11 cellular contexts compared by ENCODE assay signal in the genomic region with DNA sequence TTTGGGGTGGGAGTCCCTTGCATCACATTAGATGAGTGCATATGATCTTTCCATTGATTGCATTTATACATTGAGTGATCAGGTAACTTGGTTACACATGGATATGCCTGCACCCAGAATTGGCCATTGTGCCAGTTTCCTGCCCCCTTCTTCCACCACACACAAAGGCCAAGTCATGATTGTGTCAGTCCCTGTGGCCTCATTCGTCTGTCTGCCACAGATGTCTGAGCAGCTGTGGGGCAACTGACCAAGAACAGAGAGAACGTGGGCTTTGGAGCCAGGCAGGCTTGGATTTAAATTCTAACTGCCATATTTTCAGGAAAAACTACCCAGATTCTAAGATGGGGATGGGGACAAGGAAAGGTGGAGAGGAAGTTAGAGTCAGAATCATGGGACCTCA. TPM values are rescaled to one million over a fixed set of nuclear protein-coding genes. Genes with fewer than 3 reads are reported as not detected.
A peak's percentile ranks its signal among the peaks of the same experiment; 100 is the strongest.
DNase-seq lines count a peak whose midpoint lies in the region; ATAC-seq and TF ChIP-seq lines count a peak whose summit lies in the region.
"Had no signal": no experiment of that assay in that cellular context is flagged by ENCODE, and none has a peak within 500 bp of the region (broad histone marks: within the 10 kb centered on the region; RNA-seq: fewer than 3 reads in every experiment).

No MANE protein-coding gene starts in this region.

- H3F3A ChIP-seq in neural progenitor cell (ENCODE audit: low read depth), result peaks cover 23% of the 10 kb centered on the region

- peak overlapping the region in 1 of 4 donors; percentile 42 for H3K4me3 Mint-ChIP-seq in CD4-positive, CD25-positive, alpha-beta regulatory T cell
- H3K4me3 Mint-ChIP-seq in HFFc6 (no peak overlapping the region), neural progenitor cell (no peak overlapping the region)
- no peak overlapping the region for H3K4me3 Mint-ChIP-seq in central memory CD8-positive, alpha-beta T cell
- H3K4me3 Mint-ChIP-seq: activated T-cell treated with anti-CD3 and anti-CD28 coated beads, Interleukin-2, amount 50 U/mL, for 4 hours had no signal

- no peak overlapping the region for H2AFZ ChIP-seq in neural progenitor cell (replicated peaks)

- no peaks in the 10 kb centered on the region for H3K36me3 ChIP-seq in CD4-positive, CD25-positive, alpha-beta regulatory T cell (ENCODE audit: control insufficient read depth, insufficient read depth, low read length)
- H3K36me3 ChIP-seq in neural progenitor cell, result no peaks in the 10 kb centered on the region

- H3K4me1 Mint-ChIP-seq in CD4-positive, CD25-positive, alpha-beta regulatory T cell, result peaks cover 32 to 78% (median 51%) of the 10 kb centered on the region in 4 donors
- H3K4me1 Mint-ChIP-seq in HFFc6 (ENCODE audit: low read depth) (peaks cover 96% of the 10 kb centered on the region), neural progenitor cell (peaks cover 44% of the 10 kb centered on the region)
- H3K4me1 Mint-ChIP-seq in central memory CD8-positive, alpha-beta T cell, result peaks cover 65% of the 10 kb centered on the region

- no peak for DNase-seq in CD4-positive, CD25-positive, alpha-beta regulatory T cell
- DNase-seq in HFFc6 (no peak), neural progenitor cell (ENCODE audit: low spot score) (no peak), iPS-NIHi11 (ENCODE audit: low spot score) (no peak), LoVo (ENCODE audit: low spot score) (no peak)
- DNase-seq in central memory CD8-positive, alpha-beta T cell (ENCODE audit: low spot score in 2 of 2), result no peak
- DNase-seq: activated T-cell treated with anti-CD3 and anti-CD28 coated beads, Interleukin-2, amount 50 U/mL, for 4 hours; NCI-H1048; NCI-H446; stimulated activated CD8-positive, alpha-beta memory T cell treated with anti-CD3 and anti-CD28 coated beads, Interleukin-4, amount 100 ng/mL, for 48 hours had no signal

- no peak overlapping the region for H3K27ac ChIP-seq in CD4-positive, CD25-positive, alpha-beta regulatory T cell (ENCODE audit: insufficient read depth, low read length, poor library complexity, severe bottlenecking)
- H3K27ac ChIP-seq in neural progenitor cell, result no peak overlapping the region

- H3K27ac Mint-ChIP-seq in CD4-positive, CD25-positive, alpha-beta regulatory T cell, result peak overlapping the region in 2 of 3 donors; percentile 86 to 90
- H3K27ac Mint-ChIP-seq in HFFc6, result peak overlapping the region; percentile 70
- peak overlapping the region; percentile 89 for H3K27ac Mint-ChIP-seq in central memory CD8-positive, alpha-beta T cell (ENCODE audit: low read depth)
- H3K27ac Mint-ChIP-seq in neural progenitor cell, result peak overlapping the region; percentile 9

- no peak for ATAC-seq in CD4-positive, CD25-positive, alpha-beta regulatory T cell (ENCODE audit: low read depth in 2 of 2)
- ATAC-seq in central memory CD8-positive, alpha-beta T cell (replicated peaks; ENCODE audit: extremely low read depth, poor library complexity, severe bottlenecking), result no peak
- ATAC-seq in HG02588 (IDR thresholded peaks at IDR 0.05; ENCODE audit: unreplicated experiment), result no peak
- ATAC-seq: activated T-cell treated with anti-CD3 and anti-CD28 coated beads, Interleukin-2, amount 50 U/mL, for 4 hours had no signal

- H3K27me3 Mint-ChIP-seq in CD4-positive, CD25-positive, alpha-beta regulatory T cell, result no peaks in the 10 kb centered on the region
- H3K27me3 Mint-ChIP-seq in HFFc6 (ENCODE audit: insufficient read depth), result no peaks in the 10 kb centered on the region
- H3K27me3 Mint-ChIP-seq in central memory CD8-positive, alpha-beta T cell, result no peaks in the 10 kb centered on the region
- peaks cover 9% of the 10 kb centered on the region for H3K27me3 Mint-ChIP-seq in neural progenitor cell (ENCODE audit: insufficient read depth, low read depth)

- H3K9me3 ChIP-seq in CD4-positive, CD25-positive, alpha-beta regulatory T cell (ENCODE audit: control insufficient read depth in 2 of 2, low read length in 2 of 2), result no peaks in the 10 kb centered on the region
- no peaks in the 10 kb centered on the region for H3K9me3 ChIP-seq in neural progenitor cell (ENCODE audit: low read depth)

- no peaks in the 10 kb centered on the region for H3K79me2 ChIP-seq in neural progenitor cell (ENCODE audit: low read depth)

- H3K36me3 Mint-ChIP-seq in CD4-positive, CD25-positive, alpha-beta regulatory T cell, result no peaks in the 10 kb centered on the region
- H3K36me3 Mint-ChIP-seq in HFFc6 (ENCODE audit: low read depth) (no peaks in the 10 kb centered on the region), neural progenitor cell (no peaks in the 10 kb centered on the region)
- H3K36me3 Mint-ChIP-seq in central memory CD8-positive, alpha-beta T cell (ENCODE audit: insufficient read depth), result peaks cover 5% of the 10 kb centered on the region

- H3K4me3 ChIP-seq in CD4-positive, CD25-positive, alpha-beta regulatory T cell (ENCODE audit: low read depth, low read length), result no peak overlapping the region
- no peak overlapping the region for H3K4me3 ChIP-seq in neural progenitor cell

- no peaks in the 10 kb centered on the region for H4K20me1 ChIP-seq in neural progenitor cell (ENCODE audit: low read depth)

- peaks cover 73% of the 10 kb centered on the region for H3K4me1 ChIP-seq in CD4-positive, CD25-positive, alpha-beta regulatory T cell (ENCODE audit: control insufficient read depth, insufficient read depth, low read length, poor library complexity, severe bottlenecking)
- H3K4me1 ChIP-seq in neural progenitor cell, result peaks cover 22% of the 10 kb centered on the region

- H3K4me2 ChIP-seq in neural progenitor cell, result no peak overlapping the region

- TF ChIP-seq CTCF in HFFc6 (IDR thresholded peaks at IDR 0.05), result no peak
- no peak for TF ChIP-seq CTCF in neural progenitor cell (IDR thresholded peaks at IDR 0.05)

- no peaks in the 10 kb centered on the region for H3K9me3 Mint-ChIP-seq in CD4-positive, CD25-positive, alpha-beta regulatory T cell
- no peaks in the 10 kb centered on the region for H3K9me3 Mint-ChIP-seq in HFFc6
- no peaks in the 10 kb centered on the region for H3K9me3 Mint-ChIP-seq in central memory CD8-positive, alpha-beta T cell
- H3K9me3 Mint-ChIP-seq in neural progenitor cell, result no peaks in the 10 kb centered on the region
- H3K9me3 Mint-ChIP-seq: activated T-cell treated with anti-CD3 and anti-CD28 coated beads, Interleukin-2, amount 50 U/mL, for 4 hours had no signal

- no peak overlapping the region for H3K9ac ChIP-seq in neural progenitor cell

- H3K27me3 ChIP-seq in CD4-positive, CD25-positive, alpha-beta regulatory T cell (ENCODE audit: control insufficient read depth, insufficient read depth, low read length), result no peaks in the 10 kb centered on the region
- H3K27me3 ChIP-seq in neural progenitor cell, result no peaks in the 10 kb centered on the region

RNA-seq across cellular contexts. Expression of a gene that starts 27.0 kb away (rescaled TPM):
- total RNA-seq in CD4-positive, CD25-positive, alpha-beta regulatory T cell, result 1,080 TPM
- 10 to 100 TPM; 48.7 to 71.3 (median 57.9) TPM for polyA plus RNA-seq in CD4-positive, CD25-positive, alpha-beta regulatory T cell
- 10 to 100 TPM; 47.4 to 74.3 (median 65.1) TPM for total RNA-seq in HFFc6 (2021; fragmentation: NEBNext Ultra II Directional; extraction: Animal tissue kit (Norgen Biotek cat#: 25700))
- 154 and 214 TPM in 2 replicates for total RNA-seq in neural progenitor cell (ENCODE audit: low replicate concordance)

Comparison
In these comparisons a context has a peak if more than half of its experiments do, and no peak if none do; other contexts are left out.
1. H3K27ac Mint-ChIP-seq: peak in every context shown above with its lines; median percentile 89 in central memory CD8-positive, alpha-beta T cell; 88 in CD4-positive, CD25-positive, alpha-beta regulatory T cell; 70 in HFFc6; 9 in neural progenitor cell.